In genomic region chr19:4456843-4457653, GRCh38 we compare ENCODE assay signal across 8 cellular contexts. TPM values are rescaled to one million over a fixed set of nuclear protein-coding genes. Genes with fewer than 3 reads are reported as not detected.
DNase-seq lines count a peak whose midpoint lies in the region; ATAC-seq, FAIRE-seq and TF ChIP-seq lines count a peak whose summit lies in the region.

No MANE protein-coding gene starts in this region.

- H3F3A ChIP-seq in GM23248 (ENCODE audit: insufficient read depth), result 0 out of 2 replicates have a peak, but pooled peaks cover 4% of the 10 kb centered on the region

- H3K4me2 ChIP-seq in GM23248 (ENCODE audit: unreplicated experiment), result peak overlapping the region; percentile 93

- H3K36me3 Mint-ChIP-seq in activated T-cell treated with anti-CD3 and anti-CD28 coated beads, Interleukin-2, amount 50 U/mL, for 72 hours (ENCODE audit: insufficient read depth in 2 of 2), result peaks cover 1 to 3% of the 10 kb centered on the region in 2 donors
- H3K36me3 Mint-ChIP-seq in nephron progenitor cell (ENCODE audit: low read depth), result no peaks in the 10 kb centered on the region

- H3K27me3 Mint-ChIP-seq in activated T-cell treated with anti-CD3 and anti-CD28 coated beads, Interleukin-2, amount 50 U/mL, for 72 hours (ENCODE audit: low read depth), result no peaks in the 10 kb centered on the region
- peaks cover 10% of the 10 kb centered on the region for H3K27me3 Mint-ChIP-seq in nephron progenitor cell (ENCODE audit: low read depth, poor library complexity)

- H3K27me3 ChIP-seq in GM23248 (replicated peaks; ENCODE audit: insufficient read depth) (no peaks in the 10 kb centered on the region), uterus (no peaks in the 10 kb centered on the region)

- intact Hi-C loops in uterus (cut with DNase I; ENCODE audit: low total_unique reads), result no loop called here

- H3K9me3 ChIP-seq in GM23248 (ENCODE audit: low read depth) (no peaks in the 10 kb centered on the region), uterus (no peaks in the 10 kb centered on the region)

- in situ Hi-C loops in GM23248 (cut with MboI), result no loop called here

- H3K9me3 Mint-ChIP-seq in activated T-cell treated with anti-CD3 and anti-CD28 coated beads, Interleukin-2, amount 50 U/mL, for 72 hours, result no peaks in the 10 kb centered on the region
- H3K9me3 Mint-ChIP-seq in nephron progenitor cell, result no peaks in the 10 kb centered on the region

- H3K27ac ChIP-seq in GM23248, result peak overlapping the region; percentile 94
- peak overlapping the region; percentile 95 to 99 for H3K27ac ChIP-seq in uterus

- H3K4me3 ChIP-seq in GM23248 (peak overlapping the region; percentile 85), uterus (peak overlapping the region; percentile 88 to 91)

- peak; percentile 76 for DNase-seq in D721Med (ENCODE audit: insufficient read length, low spot score)
- DNase-seq in GM23248, result peak; percentile 75
- DNase-seq in NCI-H2227 (lab: John Stamatoyannopoulos, UW; ENCODE audit: unreplicated experiment), result peak; percentile 69
- peak; percentile 41 to 50 for DNase-seq in activated T-cell treated with anti-CD3 and anti-CD28 coated beads, Interleukin-2, amount 50 U/mL, for 72 hours
- DNase-seq in fibroblast of peridontal ligament (ENCODE audit: extremely low read depth), result peak; percentile 53
- DNase-seq in nephron progenitor cell, result peak; percentile 83
- DNase-seq in uterus, result peak; percentile 53 to 61
- no peak for DNase-seq in SKM-1 treated with dmso at 0.1 percent for 144 hours (lab: John Stamatoyannopoulos, UW; ENCODE audit: unreplicated experiment)

- H3K36me3 ChIP-seq in GM23248 (ENCODE audit: low read depth) (no peaks in the 10 kb centered on the region), uterus (no peaks in the 10 kb centered on the region)

- TF ChIP-seq CTCF in D721Med (IDR thresholded peaks at IDR 0.05; ENCODE audit: insufficient read depth, missing control alignments), result no peak
- no peak for TF ChIP-seq CTCF in nephron progenitor cell (IDR thresholded peaks at IDR 0.05)
- no peak for TF ChIP-seq CTCF in uterus (IDR thresholded peaks at IDR 0.05)

- 1 to 3% methylated on average over 10 to 51 of the region's 53 CpGs for WGBS in GM23248 (ENCODE audit: low coverage in 1 of 2, low lambda C conversion rate in 2 of 2, missing lambda C conversion rate in 2 of 2), 2 experiments

- TF ChIP-seq POLR2A in uterus (IDR thresholded peaks at IDR 0.05), result no peak

- peak overlapping the region; percentile 98 for H3K9ac ChIP-seq in GM23248

- peaks cover 48% of the 10 kb centered on the region for H3K79me2 ChIP-seq in GM23248 (ENCODE audit: insufficient read depth)

- FAIRE-seq in D721Med (lab: Jason Lieb, UNC), result no peak

- H3K4me1 ChIP-seq in GM23248 (ENCODE audit: insufficient read depth), result peaks cover 8% of the 10 kb centered on the region; the same call in 1 of the 2 replicates
- H3K4me1 ChIP-seq in uterus, result peaks cover 0 to 22% of the 10 kb centered on the region in 2 donors

- peaks cover 12% of the 10 kb centered on the region for H3K4me1 Mint-ChIP-seq in activated T-cell treated with anti-CD3 and anti-CD28 coated beads, Interleukin-2, amount 50 U/mL, for 72 hours (ENCODE audit: low read depth)
- H3K4me1 Mint-ChIP-seq in nephron progenitor cell, result peaks cover 41% of the 10 kb centered on the region

- no peaks in the 10 kb centered on the region for H3K9me2 ChIP-seq in GM23248 (ENCODE audit: insufficient read depth)

- ATAC-seq in activated T-cell treated with anti-CD3 and anti-CD28 coated beads, Interleukin-2, amount 50 U/mL, for 72 hours (replicated peaks in 1 of 2), result peak; percentile 33 to 34

- H2AFZ ChIP-seq in GM23248, result no peak overlapping the region

- H3K4me3 Mint-ChIP-seq in activated T-cell treated with anti-CD3 and anti-CD28 coated beads, Interleukin-2, amount 50 U/mL, for 72 hours, result peak overlapping the region; percentile 95 to 97
- peak overlapping the region; percentile 89 for H3K4me3 Mint-ChIP-seq in nephron progenitor cell

- peak overlapping the region; percentile 81 for H3K27ac Mint-ChIP-seq in activated T-cell treated with anti-CD3 and anti-CD28 coated beads, Interleukin-2, amount 50 U/mL, for 72 hours
- peak overlapping the region; percentile 96 for H3K27ac Mint-ChIP-seq in nephron progenitor cell

- H4K20me1 ChIP-seq in GM23248 (ENCODE audit: insufficient read depth), result no peaks in the 10 kb centered on the region

RNA-seq across cellular contexts. Expression of gene UBXN6, which starts 0.5 kb away (rescaled TPM):
- 113 and 118 TPM in 2 replicates for total RNA-seq in GM23248 (2014; rRNA removed; shearing (Covaris generic))
- polyA plus RNA-seq in GM23248 (2016; fragmentation: Nextera tagmentation; extraction: Ambion mirVana), result 45.8 and 48.8 TPM in 2 replicates
- 10 to 100 TPM; 55.2 to 61.3 TPM for total RNA-seq in activated T-cell treated with anti-CD3 and anti-CD28 coated beads, Interleukin-2, amount 50 U/mL, for 72 hours
- 100 to 1,000 TPM in 2 of 4 donors, 10 to 100 TPM in 2; 61.5 to 266 (median 90.0) TPM for total RNA-seq in uterus

RNA-seq across cellular contexts. Expression of gene HDGFL2, which starts 15.0 kb away (rescaled TPM):
- 50.7 and 57.4 TPM in 2 replicates for total RNA-seq in GM23248 (2014; rRNA removed; shearing (Covaris generic))
- polyA plus RNA-seq in GM23248 (2016; fragmentation: Nextera tagmentation; extraction: Ambion mirVana), result 23.0 TPM in 2 replicates
- 10 to 100 TPM; 48.5 to 58.9 TPM for total RNA-seq in activated T-cell treated with anti-CD3 and anti-CD28 coated beads, Interleukin-2, amount 50 U/mL, for 72 hours
- 10 to 100 TPM in 3 of 4 donors, 1 to 10 TPM in 1; 8.5 to 65.8 (median 34.8) TPM for total RNA-seq in uterus

RNA-seq across cellular contexts. Expression of gene CHAF1A, which starts 54.6 kb away (rescaled TPM):
- total RNA-seq in GM23248 (2014; rRNA removed; shearing (Covaris generic)), result 9.1 and 11.6 TPM in 2 replicates
- 11.9 and 12.6 TPM in 2 replicates for polyA plus RNA-seq in GM23248 (2016; fragmentation: Nextera tagmentation; extraction: Ambion mirVana)
- 10 to 100 TPM; 74.0 to 79.7 TPM for total RNA-seq in activated T-cell treated with anti-CD3 and anti-CD28 coated beads, Interleukin-2, amount 50 U/mL, for 72 hours
- total RNA-seq in uterus, result 10 to 100 TPM in 1 of 4 donors, 1 to 10 TPM in 2, under 1 TPM in 1; 0.59 to 12.9 (median 8.0) TPM

RNA-seq across cellular contexts. Expression of gene SH3GL1, which starts 56.7 kb away (rescaled TPM):
- total RNA-seq in GM23248 (2014; rRNA removed; shearing (Covaris generic)), result 114 and 141 TPM in 2 replicates
- 151 and 159 TPM in 2 replicates for polyA plus RNA-seq in GM23248 (2016; fragmentation: Nextera tagmentation; extraction: Ambion mirVana)
- 10 to 100 TPM; 40.6 TPM for total RNA-seq in activated T-cell treated with anti-CD3 and anti-CD28 coated beads, Interleukin-2, amount 50 U/mL, for 72 hours
- total RNA-seq in uterus, result 10 to 100 TPM; 11.8 to 69.3 (median 29.5) TPM
